Comparison of ENCODE assay signal across 9 cellular contexts in genomic region chr17:48429156-48429555, GRCh38. TPM values are rescaled to one million over a fixed set of nuclear protein-coding genes. Genes with fewer than 3 reads are reported as not detected.
DNase-seq lines count a peak whose midpoint lies in the region; ATAC-seq and FAIRE-seq lines count a peak whose summit lies in the region.
"Had no signal": no experiment of that assay in that cellular context is flagged by ENCODE, and none has a peak within 500 bp of the region (broad histone marks: within the 10 kb centered on the region; RNA-seq: fewer than 3 reads in every experiment).

No MANE protein-coding gene starts in this region.

- peaks cover 8 to 17% (median 13%) of the 10 kb centered on the region in 10 experiments; a peak in 17 of 20 replicates for H3K4me1 ChIP-seq in BLaER1 treated with 17β-estradiol and CSF1 and Interleukin-3, amounts not matched to agents 10 nM and 100 nM
- H3K4me1 ChIP-seq in mononuclear cell (ENCODE audit: insufficient read depth, low read length): peaks cover 34% of the 10 kb centered on the region

- peak; percentile 31 to 51 for ATAC-seq in activated T-cell treated with anti-CD3 and anti-CD28 coated beads, Interleukin-2, amount 50 U/mL, for 4 hours
- no peak for ATAC-seq in esophagus mucosa

- no peak overlapping the region for H3K9ac ChIP-seq in BLaER1 treated with 17β-estradiol and CSF1 and Interleukin-3, amounts not matched to agents 10 nM and 100 nM

- peaks cover 0 to 34% (median 0%) of the 10 kb centered on the region in 11 experiments; a peak in 10 of 22 replicates for H4K20me1 ChIP-seq in BLaER1 treated with 17β-estradiol and CSF1 and Interleukin-3, amounts not matched to agents 10 nM and 100 nM

- peak overlapping the region; percentile 96 for H3K4me3 Mint-ChIP-seq in activated T-cell treated with anti-CD3 and anti-CD28 coated beads, Interleukin-2, amount 50 U/mL, for 4 hours

- no peaks in the 10 kb centered on the region for H3K9me3 Mint-ChIP-seq in activated T-cell treated with anti-CD3 and anti-CD28 coated beads, Interleukin-2, amount 50 U/mL, for 4 hours

- peak; percentile 89 for FAIRE-seq in GM19239 (lab: Jason Lieb, UNC)

- H3K36me3 Mint-ChIP-seq in activated T-cell treated with anti-CD3 and anti-CD28 coated beads, Interleukin-2, amount 50 U/mL, for 4 hours (ENCODE audit: insufficient read depth): no peaks in the 10 kb centered on the region

- DNase-seq in GM19239 (ENCODE audit: insufficient read length, low spot score) (no peak), NOMO-1 (lab: John Stamatoyannopoulos, UW; ENCODE audit: unreplicated experiment in 2 of 2) (no peak), glomerular visceral epithelial cell (ENCODE audit: extremely low spot score) (no peak), H4 (ENCODE audit: low spot score) (no peak)
- DNase-seq in activated T-cell treated with anti-CD3 and anti-CD28 coated beads, Interleukin-2, amount 50 U/mL, for 4 hours: peak; percentile 11
- DNase-seq: dermis blood vessel endothelial cell had no signal

- H3K4me3 ChIP-seq in BLaER1 treated with 17β-estradiol and CSF1 and Interleukin-3, amounts not matched to agents 10 nM and 100 nM: peak overlapping the region in 2 of 10 experiments; percentile 35 to 38; a peak in 2 of 20 replicates
- H3K4me3 ChIP-seq in mononuclear cell (ENCODE audit: low read length): peak overlapping the region; percentile 64

- no peak overlapping the region for H3K27ac ChIP-seq in BLaER1 treated with 17β-estradiol and CSF1 and Interleukin-3, amounts not matched to agents 10 nM and 100 nM

- peaks cover 78 to 88% (median 88%) of the 10 kb centered on the region in 11 experiments for H3K27me3 ChIP-seq in BLaER1 treated with 17β-estradiol and CSF1 and Interleukin-3, amounts not matched to agents 10 nM and 100 nM
- H3K27me3 ChIP-seq in mononuclear cell (ENCODE audit: insufficient read depth, low read length): peaks cover 36% of the 10 kb centered on the region

- H3K27me3 Mint-ChIP-seq in activated T-cell treated with anti-CD3 and anti-CD28 coated beads, Interleukin-2, amount 50 U/mL, for 4 hours (ENCODE audit: low read depth): no peaks in the 10 kb centered on the region

- peak overlapping the region in 6 of 11 experiments; percentile 67 to 85 (median 74); a peak in 11 of 22 replicates for H3K4me2 ChIP-seq in BLaER1 treated with 17β-estradiol and CSF1 and Interleukin-3, amounts not matched to agents 10 nM and 100 nM

- H3K4me1 Mint-ChIP-seq in activated T-cell treated with anti-CD3 and anti-CD28 coated beads, Interleukin-2, amount 50 U/mL, for 4 hours (ENCODE audit: low read depth): peaks cover 74% of the 10 kb centered on the region

- H3K9me3 ChIP-seq in BLaER1 treated with 17β-estradiol and CSF1 and Interleukin-3, amounts not matched to agents 10 nM and 100 nM (replicated peaks in 1 of 11): peaks cover 0 to 17% (median 5%) of the 10 kb centered on the region in 11 experiments; a peak in 5 of 22 replicates
- no peaks in the 10 kb centered on the region for H3K9me3 ChIP-seq in mononuclear cell (ENCODE audit: low read depth, low read length)

- H3K36me3 ChIP-seq in BLaER1 treated with 17β-estradiol and CSF1 and Interleukin-3, amounts not matched to agents 10 nM and 100 nM: no peaks in the 10 kb centered on the region

RNA-seq across cellular contexts. Expression of gene SKAP1, which starts 0.9 kb away (rescaled TPM):
- total RNA-seq in activated T-cell treated with anti-CD3 and anti-CD28 coated beads, Interleukin-2, amount 50 U/mL, for 4 hours: 10 to 100 TPM; 25.8 to 33.9 (median 28.7) TPM
- 40.1 TPM for total RNA-seq in mononuclear cell
- total RNA-seq in esophagus mucosa: 0.68 TPM
- not detected in 2 replicates for total RNA-seq in H4 (2014; rRNA removed; shearing (Covaris generic))

Comparison
In these comparisons a context has a peak if more than half of its experiments do, and no peak if none do; other contexts are left out.
1. RNA of gene SKAP1, which starts 0.9 kb away (total RNA-seq): 40.1 TPM in mononuclear cell (single experiment) and 25.8 to 33.9 TPM in activated T-cell treated with anti-CD3 and anti-CD28 coated beads, Interleukin-2, amount 50 U/mL, for 4 hours; 0.68 TPM in esophagus mucosa (single experiment) and not detected in H4; every median in the first group is over 10 times any median in the second.